22 cellular contexts compared by ENCODE assay signal in the genomic region with DNA sequence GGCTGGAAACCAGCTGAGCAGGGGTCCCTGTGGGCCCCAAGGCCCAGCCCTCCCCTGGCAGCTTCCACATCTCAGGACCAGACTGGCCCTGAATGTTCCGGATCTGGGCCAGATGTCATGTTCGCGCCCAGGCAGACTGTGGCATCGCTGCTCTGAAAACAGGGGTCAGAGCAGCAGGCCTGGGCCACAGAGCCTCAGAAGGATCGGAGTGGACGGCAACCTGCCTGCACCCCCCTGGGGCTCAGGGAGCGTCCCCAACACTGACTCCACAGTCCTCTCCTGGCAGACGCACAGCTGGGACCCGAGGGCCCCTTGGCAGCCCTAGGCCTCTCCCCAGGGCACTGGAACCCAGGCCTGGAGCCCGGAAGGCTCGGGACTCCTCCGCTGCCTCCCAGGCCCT.
A peak's percentile ranks its signal among the peaks of the same experiment; 100 is the strongest.
DNase-seq lines count a peak whose midpoint lies in the region; ATAC-seq and TF ChIP-seq lines count a peak whose summit lies in the region.
"Had no signal": no experiment of that assay in that cellular context is flagged by ENCODE, and none has a peak within 500 bp of the region (broad histone marks: within the 10 kb centered on the region; RNA-seq: fewer than 3 reads in every experiment).

No MANE protein-coding gene starts in this region.

- H3K4me3 ChIP-seq in NB4 (ENCODE audit: low read depth, low read length) (peak overlapping the region; percentile 69), fibroblast of villous mesenchyme (ENCODE audit: low read depth, low read length) (peak overlapping the region; percentile 43), coronary artery (no peak overlapping the region)

- no peak for TF ChIP-seq POLR2A in NB4 (IDR thresholded peaks at IDR 0.05; ENCODE audit: extremely low read depth, insufficient read length)

- TF ChIP-seq CTCF in NB4 (IDR thresholded peaks at IDR 0.05; ENCODE audit: low read depth, low read length) (no peak), fibroblast of villous mesenchyme (IDR thresholded peaks at IDR 0.05; ENCODE audit: insufficient read depth, low read depth, low read length) (no peak), coronary artery (IDR thresholded peaks at IDR 0.05) (no peak)

- ATAC-seq in sciatic nerve, result no peak
- ATAC-seq: HepG2 had no signal

- intact Hi-C loops in sciatic nerve (cut with DNase I), result loop anchor here (5.0 kb wide), 1 partner anchor 303 kb away; no protein-coding TSS in a partner anchor

- H3K27ac ChIP-seq in coronary artery, result no peak overlapping the region
- H3K27ac ChIP-seq: C4-2B, HL-60 had no signal

- peak; percentile 22 for DNase-seq in activated CD4-positive, CD25-positive, alpha-beta regulatory T cell treated with anti-CD3 and anti-CD28 coated beads, Interleukin-2, amount 50 U/mL, for 72 hours
- no peak for DNase-seq in activated CD4-positive, CD25-positive, alpha-beta regulatory T cell (lab: John Stamatoyannopoulos, UW)
- DNase-seq in NB4 (ENCODE audit: low read depth), result no peak
- no peak for DNase-seq in fibroblast of villous mesenchyme (ENCODE audit: low read depth)
- peak; percentile 44 for DNase-seq in sciatic nerve (ENCODE audit: low spot score)
- no peak for DNase-seq in glomerular visceral epithelial cell (ENCODE audit: extremely low spot score)
- no peak for DNase-seq in NCI-H2029 treated with DMSO at 0.1 percent for 48 hours (lab: John Stamatoyannopoulos, UW)
- DNase-seq in coronary artery (ENCODE audit: low spot score), result no peak
- DNase-seq: 8988T, DMS79, KBM-7, MM.1S, NCI-H1092, NCI-H1436, NCI-H1930, NCI-H2171, NCI-H446, NCI-H526, OCI-M1 had no signal

Comparison
In these comparisons a context has a peak if more than half of its experiments do, and no peak if none do; other contexts are left out.
1. DNase-seq: peak in activated CD4-positive, CD25-positive, alpha-beta regulatory T cell treated with anti-CD3 and anti-CD28 coated beads, Interleukin-2, amount 50 U/mL, for 72 hours (single experiment) and sciatic nerve (single experiment); none in activated CD4-positive, CD25-positive, alpha-beta regulatory T cell (0 of 4), NB4 (single experiment), fibroblast of villous mesenchyme (single experiment), glomerular visceral epithelial cell (single experiment), NCI-H2029 treated with DMSO at 0.1 percent for 48 hours (single experiment) and coronary artery (single experiment).